ENCODE assay signal across 8 cellular contexts in genomic region chr3:31533169-31533870, GRCh38. TPM values are rescaled to one million over a fixed set of nuclear protein-coding genes. Genes with fewer than 3 reads are reported as not detected.
DNase-seq lines count a peak whose midpoint lies in the region; ATAC-seq and TF ChIP-seq lines count a peak whose summit lies in the region.

No MANE protein-coding gene starts in this region.

- peak; percentile 75 for DNase-seq in D341Med (ENCODE audit: low spot score)
- peak; percentile 78 for DNase-seq in Karpas-422
- DNase-seq in activated CD4-positive, alpha-beta memory T cell treated with anti-CD3 and anti-CD28 coated beads for 36 hours: peak; percentile 66
- peak; percentile 43 for DNase-seq in effector CD8-positive, alpha-beta T cell (lab: John Stamatoyannopoulos, UW)
- peak; percentile 36 to 71 for DNase-seq in mesothelial cell of epicardium (ENCODE audit: low spot score in 2 of 2, unreplicated experiment in 2 of 2)
- DNase-seq in stimulated activated CD8-positive, alpha-beta memory T cell treated with anti-CD3 and anti-CD28 coated beads, Interleukin-2, amount 100 ng/mL, for 1 hour (ENCODE audit: low read depth in 2 of 2): peak; percentile 20 to 22
- no peak for DNase-seq in NOMO-1 (lab: John Stamatoyannopoulos, UW; ENCODE audit: unreplicated experiment in 2 of 2)

- H3K4me1 Mint-ChIP-seq in activated CD4-positive, alpha-beta memory T cell treated with anti-CD3 and anti-CD28 coated beads for 36 hours (ENCODE audit: low read depth): peaks cover 23% of the 10 kb centered on the region
- H3K4me1 Mint-ChIP-seq in mesothelial cell of epicardium: peaks cover 38% of the 10 kb centered on the region

- peak overlapping the region; percentile 97 for H3K4me3 Mint-ChIP-seq in activated CD4-positive, alpha-beta memory T cell treated with anti-CD3 and anti-CD28 coated beads for 36 hours
- H3K4me3 Mint-ChIP-seq in mesothelial cell of epicardium: no peak overlapping the region

- H3K36me3 ChIP-seq in Karpas-422 (ENCODE audit: insufficient read depth, low read length): peaks cover 12% of the 10 kb centered on the region; the same call in 1 of the 2 replicates

- no peaks in the 10 kb centered on the region for H3K27me3 Mint-ChIP-seq in activated CD4-positive, alpha-beta memory T cell treated with anti-CD3 and anti-CD28 coated beads for 36 hours
- H3K27me3 Mint-ChIP-seq in mesothelial cell of epicardium (ENCODE audit: low read depth): no peaks in the 10 kb centered on the region

- H4K20me1 ChIP-seq in Karpas-422 (ENCODE audit: insufficient read depth, low read depth, low read length): peaks cover 16% of the 10 kb centered on the region

- intact Hi-C loops in activated CD4-positive, alpha-beta memory T cell treated with anti-CD3 and anti-CD28 coated beads for 36 hours (cut with micrococcal nuclease): loop anchor here (2.0 to 10.0 kb wide), 11 partner anchors 71 to 1151 kb away; partner anchors contain the start of genes CNOT10, GPD1L and TGFBR2

- H3K79me2 ChIP-seq in Karpas-422 (ENCODE audit: low read length): peaks cover 53% of the 10 kb centered on the region

- H3K9me3 Mint-ChIP-seq in activated CD4-positive, alpha-beta memory T cell treated with anti-CD3 and anti-CD28 coated beads for 36 hours: no peaks in the 10 kb centered on the region
- H3K9me3 Mint-ChIP-seq in mesothelial cell of epicardium: no peaks in the 10 kb centered on the region

- 0 out of 2 replicates have a peak, but pooled peaks cover 3% of the 10 kb centered on the region for H3K27me3 ChIP-seq in Karpas-422 (ENCODE audit: low read length)

- CTCF ChIA-PET in activated CD4-positive, alpha-beta memory T cell treated with anti-CD3 and anti-CD28 coated beads for 36 hours (lab: Charles Lee): interaction anchor here (0.9 to 2.8 kb wide), 13 partner anchors 11 to 238 kb away, joined by 3 to 19 read pairs (median 3); no protein-coding TSS in a partner anchor

- TF ChIP-seq CTCF in mesothelial cell of epicardium (IDR thresholded peaks at IDR 0.05; ENCODE audit: unreplicated experiment): no peak

- peaks cover 14% of the 10 kb centered on the region for H3K36me3 Mint-ChIP-seq in activated CD4-positive, alpha-beta memory T cell treated with anti-CD3 and anti-CD28 coated beads for 36 hours
- H3K36me3 Mint-ChIP-seq in mesothelial cell of epicardium: peaks cover 4% of the 10 kb centered on the region

- peak overlapping the region; percentile 88 for H3K4me3 ChIP-seq in Karpas-422 (ENCODE audit: low read length)

- POLR2A ChIA-PET in activated CD4-positive, alpha-beta memory T cell treated with anti-CD3 and anti-CD28 coated beads for 36 hours (lab: Charles Lee): interaction anchor here (0.5 to 3.2 kb wide), 22 partner anchors 7 to 926 kb away, joined by 3 to 25 read pairs (median 5); no protein-coding TSS in a partner anchor

- peaks cover 53% of the 10 kb centered on the region for H3K4me1 ChIP-seq in Karpas-422 (ENCODE audit: low read length)

- H3K9ac ChIP-seq in Karpas-422 (ENCODE audit: low read length): peak overlapping the region; percentile 91

- H3K27ac ChIP-seq in Karpas-422 (ENCODE audit: low read length): peak overlapping the region; percentile 89

- no peaks in the 10 kb centered on the region for H3K9me3 ChIP-seq in Karpas-422 (ENCODE audit: low read length)

- ATAC-seq in GM21528 (IDR thresholded peaks at IDR 0.05; ENCODE audit: low FRiP score, unreplicated experiment): peak; percentile 10

- no peak overlapping the region for H2AFZ ChIP-seq in Karpas-422 (ENCODE audit: low read length)

- H3K9me2 ChIP-seq in Karpas-422 (replicated peaks; ENCODE audit: insufficient read depth, low read length): no peaks in the 10 kb centered on the region

- H3K27ac Mint-ChIP-seq in activated CD4-positive, alpha-beta memory T cell treated with anti-CD3 and anti-CD28 coated beads for 36 hours: peak overlapping the region; percentile 99
- H3K27ac Mint-ChIP-seq in mesothelial cell of epicardium: peak overlapping the region; percentile 97

- H3K4me2 ChIP-seq in Karpas-422 (ENCODE audit: low read depth, low read length, poor library complexity, severe bottlenecking): peak overlapping the region; percentile 89

RNA-seq across cellular contexts. Expression of gene STT3B, which starts 0.6 kb away (rescaled TPM):
- 124 and 198 TPM in 2 replicates for total RNA-seq in Karpas-422 (2014; rRNA removed; shearing (Covaris generic); ENCODE audit: low replicate concordance)
- total RNA-seq in activated CD4-positive, alpha-beta memory T cell treated with anti-CD3 and anti-CD28 coated beads for 36 hours: 100 to 1,000 TPM; 115 to 117 TPM
- total RNA-seq in mesothelial cell of epicardium: 206 to 214 TPM (median 210 TPM) in 3 replicates

Comparison
In these comparisons a context has a peak if more than half of its experiments do, and no peak if none do; other contexts are left out.
1. DNase-seq: peak in D341Med (single experiment), Karpas-422 (single experiment), activated CD4-positive, alpha-beta memory T cell treated with anti-CD3 and anti-CD28 coated beads for 36 hours (single experiment), effector CD8-positive, alpha-beta T cell (single experiment), mesothelial cell of epicardium (2 of 2) and stimulated activated CD8-positive, alpha-beta memory T cell treated with anti-CD3 and anti-CD28 coated beads, Interleukin-2, amount 100 ng/mL, for 1 hour (2 of 2); none in NOMO-1 (0 of 2).